ENCODE assay signal across 36 cellular contexts in the genomic region with DNA sequence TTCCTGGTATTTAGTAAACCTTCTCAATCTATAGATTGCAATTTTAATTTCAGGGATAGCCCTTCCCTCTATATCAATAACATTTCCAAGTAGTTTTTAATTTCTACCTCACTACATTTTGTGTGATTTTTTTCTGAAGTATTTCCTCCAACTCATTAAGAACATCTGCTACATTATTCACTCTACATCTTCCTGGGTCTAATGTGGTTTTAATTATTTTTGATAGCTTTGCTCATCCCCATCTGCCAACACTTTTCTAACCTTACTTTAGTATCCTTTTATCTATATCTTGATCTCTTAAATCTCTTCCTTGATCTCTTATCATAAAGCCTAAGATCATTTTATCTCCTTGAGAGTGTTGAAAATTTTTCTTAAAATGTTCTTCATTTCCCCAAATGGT.
"Had no signal": no experiment of that assay in that cellular context is flagged by ENCODE, and none has a peak within 500 bp of the region (broad histone marks: within the 10 kb centered on the region; RNA-seq: fewer than 3 reads in every experiment).

No MANE protein-coding gene starts in this region.

- H3K36me3 ChIP-seq: brain microvascular endothelial cell, MG63 had no signal

- H3K27ac ChIP-seq: brain microvascular endothelial cell, VCaP had no signal

- DNase-seq: activated B cell treated with CpG ODN at 0.5 μM for 24 hours; activated CD4-positive, alpha-beta T cell treated with anti-CD3 and anti-CD28 coated beads for 1 hour; activated CD4-positive, alpha-beta T cell treated with anti-CD3 and anti-CD28 coated beads, Interleukin-2, amount 10 ng/mL, durations not matched to agents 24 days and 14 days; activated CD4-positive, alpha-beta T cell treated with anti-CD3 and anti-CD28 coated beads, Interleukin-2, amount 50 U/mL, for 4 hours; activated CD8-positive, alpha-beta T cell treated with anti-CD3 and anti-CD28 coated beads for 36 hours; activated effector memory CD4-positive, alpha-beta T cell treated with anti-CD3 and anti-CD28 coated beads, Interleukin-2, amount 50 U/mL, for 16 hours; activated naive CD4-positive, alpha-beta T cell; activated naive CD4-positive, alpha-beta T cell treated with anti-CD3 and anti-CD28 coated beads, Interleukin-2, amount 50 U/mL, for 16 hours; activated naive CD8-positive, alpha-beta T cell treated with anti-CD3 and anti-CD28 coated beads for 36 hours; activated T-cell treated with anti-CD3 and anti-CD28 coated beads, Interleukin-2, amount 50 U/mL, for 1 hour; activated T-cell treated with anti-CD3 and anti-CD28 coated beads, Interleukin-2, amount 50 U/mL, for 72 hours; amniotic stem cell; aorta; brain microvascular endothelial cell; central memory CD4-positive, alpha-beta T cell; Kasumi-1; KG1; MG63; NCI-H1048; NCI-H1105 treated with DMSO at 0.1 percent for 48 hours; NCI-H1436; NCI-H1694; NCI-H1930; NCI-H2081 treated with DMSO at 0.1 percent for 48 hours; NCI-H2227 treated with DMSO at 0.1 percent for 48 hours; NCI-H446; NCI-H748 treated with DMSO at 0.1 percent for 48 hours; NK-92 treated with Interleukin-12 subunit alpha and Interleukin-12 subunit beta, amount 100 ng/mL, for 24 hours; PC-3; Right ventricle myocardium superior; SW 1271; T-helper 1 cell; T-helper 2 cell; T-helper 9 cell had no signal

- ATAC-seq: activated CD8-positive, alpha-beta T cell treated with anti-CD3 and anti-CD28 coated beads for 36 hours; activated T-cell treated with anti-CD3 and anti-CD28 coated beads, Interleukin-2, amount 50 U/mL, for 72 hours; activated T-helper 17 cell treated with anti-CD3 and anti-CD28 coated beads, Interleukin-2, amount 50 U/mL, for 72 hours; PC-3 had no signal

- H3K4me3 ChIP-seq: MG63 had no signal

- H3K27me3 ChIP-seq: brain microvascular endothelial cell, MG63 had no signal

- H3K9me3 ChIP-seq: MG63 had no signal
